1 cellular context compared by ENCODE assay signal in the genomic region with DNA sequence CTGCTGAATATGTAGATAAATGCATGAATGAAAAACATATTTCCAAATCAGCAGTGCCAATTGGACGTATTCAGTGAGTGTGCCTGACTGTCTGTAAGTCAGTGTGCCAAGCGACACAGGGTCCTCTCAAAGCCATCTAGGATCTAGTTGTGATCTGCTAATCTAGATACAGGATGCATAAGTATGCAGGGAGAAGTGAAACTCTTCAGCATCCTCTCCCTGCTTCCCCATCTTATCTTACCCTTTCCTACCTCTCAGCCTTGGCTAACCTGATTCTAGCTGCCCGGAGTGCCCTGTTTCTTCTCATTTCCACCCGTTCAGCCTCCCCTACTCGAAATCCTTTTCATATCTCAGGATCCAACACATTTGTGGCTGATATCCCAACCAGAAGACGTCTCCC.
TF ChIP-seq lines count a peak whose summit lies in the region.

No MANE protein-coding gene starts in this region.

TF ChIP-seq in HepG2, 621 proteins besides CTCF, POLR2A, EP300 and RAD21 (continued from another document):
- no peak for TF ChIP-seq ZNF740 (CRISPR knock-in tag; IDR thresholded peaks at IDR 0.05)
